In genomic region chr2:165328272-165328671, GRCh38 we compare ENCODE assay signal across 14 cellular contexts.
A peak's percentile ranks its signal among the peaks of the same experiment; 100 is the strongest.
DNase-seq lines count a peak whose midpoint lies in the region; ATAC-seq and TF ChIP-seq lines count a peak whose summit lies in the region.
"Had no signal": no experiment of that assay in that cellular context is flagged by ENCODE, and none has a peak within 500 bp of the region (broad histone marks: within the 10 kb centered on the region; RNA-seq: fewer than 3 reads in every experiment).

No MANE protein-coding gene starts in this region.

- H3K27ac Mint-ChIP-seq in activated CD8-positive, alpha-beta memory T cell treated with anti-CD3 and anti-CD28 coated beads, Interleukin-2, amount 10 ng/mL, durations not matched to agents 7 days and 5 days = no peak overlapping the region
- peak overlapping the region in 5 of 9 donors; percentile 5 to 79 (median 53) for H3K27ac Mint-ChIP-seq in naive thymus-derived CD4-positive, alpha-beta T cell

- H3K27me3 ChIP-seq in naive thymus-derived CD4-positive, alpha-beta T cell (ENCODE audit: control insufficient read depth in 2 of 2, insufficient read depth in 2 of 2, low read length in 2 of 2) = no peaks in the 10 kb centered on the region
- no peaks in the 10 kb centered on the region for H3K27me3 ChIP-seq in BE2C
- H3K27me3 ChIP-seq: upper lobe of left lung had no signal

- POLR2A ChIA-PET in naive thymus-derived CD4-positive, alpha-beta T cell (lab: Charles Lee) = interaction anchor here (0.7 kb wide), 1 partner anchor 9 kb away, joined by 3 read pairs; no protein-coding TSS in a partner anchor

- CTCF ChIA-PET in activated CD8-positive, alpha-beta memory T cell treated with anti-CD3 and anti-CD28 coated beads, Interleukin-2, amount 10 ng/mL, durations not matched to agents 7 days and 5 days (lab: Charles Lee) = no interaction called here
- CTCF ChIA-PET in naive thymus-derived CD4-positive, alpha-beta T cell (lab: Charles Lee) = no interaction called here

- no peaks in the 10 kb centered on the region for H3K9me3 ChIP-seq in naive thymus-derived CD4-positive, alpha-beta T cell (ENCODE audit: control insufficient read depth in 2 of 3, low read length in 3 of 3)
- no peaks in the 10 kb centered on the region for H3K9me3 ChIP-seq in BE2C
- H3K9me3 ChIP-seq: upper lobe of left lung had no signal

- no peaks in the 10 kb centered on the region for H3K36me3 Mint-ChIP-seq in activated CD8-positive, alpha-beta memory T cell treated with anti-CD3 and anti-CD28 coated beads, Interleukin-2, amount 10 ng/mL, durations not matched to agents 7 days and 5 days
- no peaks in the 10 kb centered on the region for H3K36me3 Mint-ChIP-seq in naive thymus-derived CD4-positive, alpha-beta T cell

- peak; percentile 41 for DNase-seq in activated CD8-positive, alpha-beta memory T cell treated with anti-CD3 and anti-CD28 coated beads, Interleukin-2, amount 10 ng/mL, durations not matched to agents 7 days and 5 days
- no peak for DNase-seq in activated CD8-positive, alpha-beta memory T cell treated with anti-CD3 and anti-CD28 coated beads for 24 hours
- DNase-seq in UCSD-AML1 (lab: John Stamatoyannopoulos, UW; ENCODE audit: unreplicated experiment) (peak; percentile 10), BE2C (no peak)
- DNase-seq in naive thymus-derived CD4-positive, alpha-beta T cell = peak in 7 of 9 donors; percentile 17 to 48 (median 40)
- DNase-seq in effector CD8-positive, alpha-beta T cell (lab: John Stamatoyannopoulos, UW) = no peak
- DNase-seq: activated CD4-positive, CD25-positive, alpha-beta regulatory T cell treated with anti-CD3 and anti-CD28 coated beads, Interleukin-2, amount 50 U/mL, for 72 hours; activated gamma-delta T cell treated with Interleukin-2 at 50 U/mL for 16 hours; DMS 273 treated with DMSO at 0.1 percent for 48 hours; kidney glomerular epithelial cell; NCI-H2107; upper lobe of left lung had no signal

- no peak overlapping the region for H3K4me3 ChIP-seq in naive thymus-derived CD4-positive, alpha-beta T cell (ENCODE audit: low read length)
- no peak overlapping the region for H3K4me3 ChIP-seq in BE2C (ENCODE audit: low read depth, low read length)
- H3K4me3 ChIP-seq: upper lobe of left lung had no signal

- no peaks in the 10 kb centered on the region for H3K36me3 ChIP-seq in naive thymus-derived CD4-positive, alpha-beta T cell (ENCODE audit: control insufficient read depth in 2 of 3, insufficient read depth in 3 of 3, low read length in 3 of 3)
- no peaks in the 10 kb centered on the region for H3K36me3 ChIP-seq in BE2C
- H3K36me3 ChIP-seq: upper lobe of left lung had no signal

- TF ChIP-seq CTCF in BE2C (IDR thresholded peaks at IDR 0.05; ENCODE audit: low read depth, low read length) = no peak

- no peak overlapping the region for H3K27ac ChIP-seq in naive thymus-derived CD4-positive, alpha-beta T cell (ENCODE audit: low read depth, low read length)
- H3K27ac ChIP-seq: upper lobe of left lung had no signal

- intact Hi-C loops in naive thymus-derived CD4-positive, alpha-beta T cell (cut with micrococcal nuclease) = no loop called here

- ATAC-seq in activated CD8-positive, alpha-beta memory T cell treated with anti-CD3 and anti-CD28 coated beads, Interleukin-2, amount 10 ng/mL, durations not matched to agents 7 days and 5 days = peak; percentile 45
- peak; percentile 66 for ATAC-seq in HG02798 (IDR thresholded peaks at IDR 0.05; ENCODE audit: poor library complexity, unreplicated experiment)
- ATAC-seq in naive thymus-derived CD4-positive, alpha-beta T cell = peak; percentile 64
- no peak for ATAC-seq in GM21723 (IDR thresholded peaks at IDR 0.05; ENCODE audit: unreplicated experiment)

- H3K27me3 Mint-ChIP-seq in activated CD8-positive, alpha-beta memory T cell treated with anti-CD3 and anti-CD28 coated beads, Interleukin-2, amount 10 ng/mL, durations not matched to agents 7 days and 5 days = no peaks in the 10 kb centered on the region
- peaks cover 0 to 6% (median 4%) of the 10 kb centered on the region in 5 donors for H3K27me3 Mint-ChIP-seq in naive thymus-derived CD4-positive, alpha-beta T cell

- peaks cover 11% of the 10 kb centered on the region for H3K4me1 Mint-ChIP-seq in activated CD8-positive, alpha-beta memory T cell treated with anti-CD3 and anti-CD28 coated beads, Interleukin-2, amount 10 ng/mL, durations not matched to agents 7 days and 5 days
- H3K4me1 Mint-ChIP-seq in naive thymus-derived CD4-positive, alpha-beta T cell = peaks cover 10 to 21% (median 18%) of the 10 kb centered on the region in 7 donors

- H3K9me3 Mint-ChIP-seq in activated CD8-positive, alpha-beta memory T cell treated with anti-CD3 and anti-CD28 coated beads, Interleukin-2, amount 10 ng/mL, durations not matched to agents 7 days and 5 days (ENCODE audit: low read depth) = no peaks in the 10 kb centered on the region
- no peaks in the 10 kb centered on the region for H3K9me3 Mint-ChIP-seq in naive thymus-derived CD4-positive, alpha-beta T cell

- H3K4me3 Mint-ChIP-seq in activated CD8-positive, alpha-beta memory T cell treated with anti-CD3 and anti-CD28 coated beads, Interleukin-2, amount 10 ng/mL, durations not matched to agents 7 days and 5 days = no peak overlapping the region
- H3K4me3 Mint-ChIP-seq in naive thymus-derived CD4-positive, alpha-beta T cell = peak overlapping the region; percentile 12 to 87 (median 69)

- peaks cover 0 to 4% of the 10 kb centered on the region in 2 donors for H3K4me1 ChIP-seq in naive thymus-derived CD4-positive, alpha-beta T cell (ENCODE audit: control insufficient read depth in 2 of 2, insufficient read depth in 2 of 2, low read length in 2 of 2)
- no peaks in the 10 kb centered on the region for H3K4me1 ChIP-seq in BE2C
- H3K4me1 ChIP-seq: upper lobe of left lung had no signal

Comparison
In these comparisons a context has a peak if more than half of its experiments do, and no peak if none do; other contexts are left out.
1. DNase-seq: peak in activated CD8-positive, alpha-beta memory T cell treated with anti-CD3 and anti-CD28 coated beads, Interleukin-2, amount 10 ng/mL, durations not matched to agents 7 days and 5 days (single experiment), UCSD-AML1 (single experiment) and naive thymus-derived CD4-positive, alpha-beta T cell (7 of 9); none in activated CD8-positive, alpha-beta memory T cell treated with anti-CD3 and anti-CD28 coated beads for 24 hours (single experiment), BE2C (single experiment) and effector CD8-positive, alpha-beta T cell (single experiment).